ENCODE assay signal across 9 cellular contexts in genomic region chr12:29519585-29520182, GRCh38. TPM values are rescaled to one million over a fixed set of nuclear protein-coding genes. Genes with fewer than 3 reads are reported as not detected.
DNase-seq lines count a peak whose midpoint lies in the region; ATAC-seq and TF ChIP-seq lines count a peak whose summit lies in the region.
"Had no signal": no experiment of that assay in that cellular context is flagged by ENCODE, and none has a peak within 500 bp of the region (broad histone marks: within the 10 kb centered on the region; RNA-seq: fewer than 3 reads in every experiment).

No MANE protein-coding gene starts in this region.

- no peaks in the 10 kb centered on the region for H3K36me3 Mint-ChIP-seq in HFFc6 (ENCODE audit: low read depth)
- H3K36me3 Mint-ChIP-seq: activated naive CD8-positive, alpha-beta T cell had no signal

- intact Hi-C loops in PC-3 (cut with micrococcal nuclease) (loop anchor here (1.0 to 5.0 kb wide), 6 partner anchors 33 to 1288 kb away; no protein-coding TSS in a partner anchor), aorta (cut with DNase I) (loop anchor here (5.0 to 10.0 kb wide), 3 partner anchors 685 to 1288 kb away; no protein-coding TSS in a partner anchor)

- ATAC-seq in PC-3 (peak; percentile 15; the same call in 1 of the 2 replicates), GM21381 (IDR thresholded peaks at IDR 0.05; ENCODE audit: unreplicated experiment) (no peak), aorta (ENCODE audit: low FRiP score) (no peak)

- H2AFZ ChIP-seq in PC-3 (ENCODE audit: low read length), result no peak overlapping the region

- no peak overlapping the region for H3K4me3 Mint-ChIP-seq in HFFc6
- H3K4me3 Mint-ChIP-seq: activated naive CD8-positive, alpha-beta T cell had no signal

- no peaks in the 10 kb centered on the region for H3K9me3 Mint-ChIP-seq in HFFc6

- H3K27me3 Mint-ChIP-seq in HFFc6 (ENCODE audit: insufficient read depth), result no peaks in the 10 kb centered on the region

- H3K4me1 Mint-ChIP-seq in HFFc6 (ENCODE audit: low read depth), result peaks cover 8% of the 10 kb centered on the region

- peak; percentile 86 for TF ChIP-seq CTCF in HFFc6 (IDR thresholded peaks at IDR 0.05)
- TF ChIP-seq CTCF in PC-3 (conservative IDR thresholded peaks at IDR 0.05; ENCODE audit: low read depth, low read length), result peak; percentile 95

- CTCF ChIA-PET in PC-3 (lab: Charles Lee), result interaction anchor here (0.5 to 0.6 kb wide), 2 partner anchors 138 to 614 kb away, joined by 3 read pairs; partner anchors contain the start of gene ERGIC2

- H3K4me2 ChIP-seq in PC-3 (ENCODE audit: low read length), result no peak overlapping the region

- H3K27ac Mint-ChIP-seq in HFFc6, result no peak overlapping the region
- H3K27ac Mint-ChIP-seq: activated naive CD8-positive, alpha-beta T cell had no signal

- H3K9me2 ChIP-seq in PC-3 (replicated peaks; ENCODE audit: low read length), result no peaks in the 10 kb centered on the region

- peak; percentile 48 for DNase-seq in NCI-H82 (lab: John Stamatoyannopoulos, UW)
- DNase-seq in NCI-H82 treated with DMSO at 0.1 percent for 48 hours (lab: John Stamatoyannopoulos, UW; ENCODE audit: unreplicated experiment), result no peak
- peak; percentile 41 for DNase-seq in HFFc6
- DNase-seq in PC-3, result peak; percentile 86
- peak; percentile 72 for DNase-seq in dedifferentiated amniotic fluid mesenchymal stem cell (ENCODE audit: extremely low spot score)
- DNase-seq in myocyte (ENCODE audit: low read depth), result peak; percentile 67
- no peak for DNase-seq in aorta

- H3K27ac ChIP-seq in PC-3 (ENCODE audit: low read length) (no peak overlapping the region), aorta (ENCODE audit: low read depth in 1 of 2, low read length in 2 of 2) (no peak overlapping the region)

- no peaks in the 10 kb centered on the region for H4K20me1 ChIP-seq in PC-3 (ENCODE audit: low read length)

- POLR2A ChIA-PET in PC-3 (lab: Charles Lee; ENCODE audit: unreplicated experiment), result interaction anchor here (0.6 to 0.7 kb wide), 2 partner anchors 1141 to 1188 kb away, joined by 4 to 5 read pairs; no protein-coding TSS in a partner anchor

- no peaks in the 10 kb centered on the region for H3K79me2 ChIP-seq in PC-3 (ENCODE audit: low read length)

- H3K36me3 ChIP-seq in PC-3 (ENCODE audit: low read depth, low read length) (no peaks in the 10 kb centered on the region), aorta (ENCODE audit: control insufficient read depth in 1 of 2, insufficient read depth in 2 of 2, low read length in 1 of 2) (peaks cover 0 to 2% of the 10 kb centered on the region in 2 donors)

- H3K9ac ChIP-seq in PC-3 (ENCODE audit: low read length), result no peak overlapping the region

- H3K4me1 ChIP-seq in PC-3 (ENCODE audit: insufficient read depth, low read length) (peaks cover 11% of the 10 kb centered on the region), aorta (ENCODE audit: control insufficient read depth in 1 of 2, insufficient read depth in 2 of 2, low read length in 2 of 2) (no peaks in the 10 kb centered on the region)

- no peaks in the 10 kb centered on the region for H3F3A ChIP-seq in PC-3 (ENCODE audit: low read length, unreplicated experiment)

- no TSS peak for BruUV-seq in PC-3 (replicated peaks; lab: Mats Ljungman, UMichigan)

- no peaks in the 10 kb centered on the region for H3K9me3 ChIP-seq in PC-3 (ENCODE audit: low read length)
- H3K9me3 ChIP-seq in aorta (ENCODE audit: control insufficient read depth, low read length), result no peaks in the 10 kb centered on the region

- H3K4me3 ChIP-seq in PC-3 (ENCODE audit: low read length), result no peak overlapping the region
- H3K4me3 ChIP-seq in aorta (ENCODE audit: low read length in 2 of 2), result no peak overlapping the region

- H3K27me3 ChIP-seq in PC-3 (ENCODE audit: low read length), result no peaks in the 10 kb centered on the region
- no peaks in the 10 kb centered on the region for H3K27me3 ChIP-seq in aorta (ENCODE audit: control insufficient read depth in 1 of 2, insufficient read depth in 2 of 2, low read length in 1 of 2)

RNA-seq across cellular contexts. Expression of gene OVCH1, which starts 22.2 kb away (rescaled TPM):
- not detected for total RNA-seq in HFFc6 (2021; fragmentation: NEBNext Ultra II Directional; extraction: Animal tissue kit (Norgen Biotek cat#: 25700))
- not detected in 2 replicates for total RNA-seq in PC-3 (2014; rRNA removed)
- 0.10 and 0.64 TPM in 2 replicates for total RNA-seq in myocyte
- polyA plus RNA-seq in myocyte (2012), result 0.06 TPM
- total RNA-seq in aorta, result 1 to 10 TPM; 1.0 to 1.5 TPM
- polyA plus RNA-seq in aorta, result under 1 TPM; 0.31 to 0.38 TPM

Comparison
In these comparisons a context has a peak if more than half of its experiments do, and no peak if none do; other contexts are left out.
1. DNase-seq: peak in NCI-H82 (single experiment), HFFc6 (single experiment), PC-3 (single experiment), dedifferentiated amniotic fluid mesenchymal stem cell (single experiment) and myocyte (single experiment); none in NCI-H82 treated with DMSO at 0.1 percent for 48 hours (single experiment) and aorta (0 of 2).